ENCODE assay signal across 9 cellular contexts in the genomic region with DNA sequence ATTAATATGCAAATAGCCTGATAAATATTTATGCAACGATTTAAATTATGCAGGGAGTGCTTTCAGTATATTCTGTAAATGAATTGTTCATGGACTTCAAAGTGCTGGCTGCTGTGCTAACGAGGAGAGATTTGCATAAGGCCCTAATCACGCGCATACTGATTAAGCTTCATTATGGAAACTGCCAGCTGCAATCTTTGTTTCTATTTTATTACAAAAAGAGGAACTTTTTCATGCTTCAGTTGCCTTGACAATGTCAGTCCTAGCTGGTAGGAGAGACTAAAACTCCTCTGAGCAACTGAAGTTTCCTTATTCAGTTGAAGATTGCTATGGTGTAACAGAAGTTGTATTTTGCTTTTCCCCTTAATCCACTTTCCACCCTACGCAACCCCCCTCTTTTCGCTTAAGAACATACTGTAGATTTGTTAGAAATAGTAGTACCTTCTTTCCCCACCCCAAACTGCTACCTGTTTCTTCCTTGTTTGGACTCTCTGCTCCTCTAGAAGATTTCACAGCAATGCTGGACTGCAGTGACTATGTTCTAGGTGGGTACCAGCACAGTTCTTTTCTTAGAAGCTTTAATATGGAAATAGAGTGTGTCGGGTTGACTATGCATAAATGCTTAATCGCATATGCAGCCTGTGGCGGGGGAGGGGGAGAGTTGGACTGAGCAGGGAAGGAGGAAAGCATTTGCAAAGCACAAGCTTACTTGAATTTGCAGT.
DNase-seq lines count a peak whose midpoint lies in the region; ATAC-seq and TF ChIP-seq lines count a peak whose summit lies in the region.
"Had no signal": no experiment of that assay in that cellular context is flagged by ENCODE, and none has a peak within 500 bp of the region (broad histone marks: within the 10 kb centered on the region; RNA-seq: fewer than 3 reads in every experiment).

No MANE protein-coding gene starts in this region.

- H3K4me3 Mint-ChIP-seq in activated naive CD4-positive, alpha-beta T cell treated with anti-CD3 and anti-CD28 coated beads for 36 hours: no peak overlapping the region

- no peak overlapping the region for H3K27ac Mint-ChIP-seq in activated naive CD4-positive, alpha-beta T cell treated with anti-CD3 and anti-CD28 coated beads for 36 hours

- H3K4me1 ChIP-seq in lower lobe of right lung (peaks cover 15% of the 10 kb centered on the region), aorta (ENCODE audit: control insufficient read depth in 1 of 2, insufficient read depth in 2 of 2, low read length in 2 of 2) (no peaks in the 10 kb centered on the region)

- peak; percentile 37; the same call in 1 of the 2 replicates for TF ChIP-seq POLR2A in Raji (IDR thresholded peaks at IDR 0.05; ENCODE audit: insufficient read depth, low read depth, low read length)

- H3K9me3 Mint-ChIP-seq in activated naive CD4-positive, alpha-beta T cell treated with anti-CD3 and anti-CD28 coated beads for 36 hours: peaks cover 8% of the 10 kb centered on the region

- H3K27ac ChIP-seq in lower lobe of right lung (no peak overlapping the region), aorta (ENCODE audit: low read depth in 1 of 2, low read length in 2 of 2) (no peak overlapping the region)

- intact Hi-C loops in activated naive CD4-positive, alpha-beta T cell treated with anti-CD3 and anti-CD28 coated beads for 36 hours (cut with micrococcal nuclease): no loop called here
- intact Hi-C loops in lower lobe of right lung (cut with DNase I) (no loop called here), aorta (cut with DNase I) (no loop called here)

- no peaks in the 10 kb centered on the region for H3K27me3 ChIP-seq in lower lobe of right lung (ENCODE audit: low read depth)
- H3K27me3 ChIP-seq in aorta (ENCODE audit: control insufficient read depth in 1 of 2, insufficient read depth in 2 of 2, low read length in 1 of 2): no peaks in the 10 kb centered on the region

- H3K36me3 ChIP-seq in lower lobe of right lung (no peaks in the 10 kb centered on the region), aorta (ENCODE audit: control insufficient read depth in 1 of 2, insufficient read depth in 2 of 2, low read length in 1 of 2) (peaks cover 0 to 3% of the 10 kb centered on the region in 2 donors)

- in situ Hi-C loops in ACHN (cut with HindIII; ENCODE audit: low pct_ligation_motif_present, low pct_unique_long_range_greater_than_20kb, low sequenced_read_pairs): no loop called here

- no peaks in the 10 kb centered on the region for H3K27me3 Mint-ChIP-seq in activated naive CD4-positive, alpha-beta T cell treated with anti-CD3 and anti-CD28 coated beads for 36 hours (ENCODE audit: low read depth)

- CTCF ChIA-PET in activated naive CD4-positive, alpha-beta T cell treated with anti-CD3 and anti-CD28 coated beads for 36 hours (lab: Charles Lee): no interaction called here

- H3K4me1 Mint-ChIP-seq in activated naive CD4-positive, alpha-beta T cell treated with anti-CD3 and anti-CD28 coated beads for 36 hours (ENCODE audit: low read depth): peaks cover 35% of the 10 kb centered on the region

- no peak for TF ChIP-seq CTCF in lower lobe of right lung (IDR thresholded peaks at IDR 0.05)

- peaks cover 23% of the 10 kb centered on the region for H3K36me3 Mint-ChIP-seq in activated naive CD4-positive, alpha-beta T cell treated with anti-CD3 and anti-CD28 coated beads for 36 hours (ENCODE audit: low read depth)

- ATAC-seq in HG03064 (IDR thresholded peaks at IDR 0.05; ENCODE audit: low read depth, unreplicated experiment) (peak; percentile 64), lower lobe of right lung (peak; percentile 23 to 54), aorta (ENCODE audit: low FRiP score) (no peak)
- ATAC-seq: left colon had no signal

- DNase-seq in activated naive CD4-positive, alpha-beta T cell treated with anti-CD3 and anti-CD28 coated beads for 36 hours: peak; percentile 10
- DNase-seq in activated naive CD4-positive, alpha-beta T cell treated with Interleukin-2 at 50 U/mL for 16 hours: no peak
- DNase-seq in lower lobe of right lung (no peak), ACHN (no peak), aorta (no peak)
- DNase-seq in activated CD8-positive, alpha-beta memory T cell treated with anti-CD3 and anti-CD28 coated beads, Interleukin-2, amount 50 U/mL, for 4 hours: no peak

- H3K4me3 ChIP-seq in lower lobe of right lung: no peak overlapping the region
- H3K4me3 ChIP-seq in aorta (ENCODE audit: low read length in 2 of 2): no peak overlapping the region

- 67% methylated on average over 9 of the region's 9 CpGs for WGBS in aorta, 2 donors

- H3K9me3 ChIP-seq in lower lobe of right lung: peaks cover 5% of the 10 kb centered on the region
- no peaks in the 10 kb centered on the region for H3K9me3 ChIP-seq in aorta (ENCODE audit: control insufficient read depth, low read length)
